21 cellular contexts compared by ENCODE assay signal in the genomic region with DNA sequence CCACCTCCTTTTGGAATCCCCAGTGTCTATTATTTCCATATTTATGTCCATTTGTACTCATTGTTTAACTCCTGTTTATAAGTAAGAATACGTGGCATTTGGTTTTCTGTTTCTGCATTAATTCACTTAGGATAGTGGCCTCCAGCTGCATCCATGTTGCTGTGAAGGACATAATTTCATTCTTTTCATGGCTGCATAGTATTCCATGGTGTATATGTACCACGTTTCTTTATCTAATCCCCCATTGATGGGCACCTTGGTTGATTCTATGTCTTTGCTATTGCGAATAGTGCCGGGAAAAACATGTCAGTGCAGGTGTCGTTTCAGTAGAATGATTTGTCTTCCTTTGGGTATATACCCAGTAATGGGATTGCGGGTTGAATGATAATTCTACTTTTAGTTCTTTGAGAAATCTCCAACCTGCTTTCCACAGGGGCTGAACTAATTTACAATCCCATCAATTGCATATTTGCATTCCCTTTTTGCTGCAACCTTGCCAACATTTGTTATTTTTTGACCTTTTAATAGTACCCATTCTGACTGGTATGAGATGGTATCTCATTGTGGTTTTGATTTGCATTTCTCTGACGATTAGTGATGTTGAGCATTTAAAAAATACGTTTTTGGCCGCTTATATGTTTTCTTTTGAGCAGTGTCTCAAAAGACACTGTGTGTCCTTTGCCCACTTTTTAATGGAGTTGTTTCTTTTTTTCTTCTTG.
"Had no signal": no experiment of that assay in that cellular context is flagged by ENCODE, and none has a peak within 500 bp of the region (broad histone marks: within the 10 kb centered on the region; RNA-seq: fewer than 3 reads in every experiment).

No MANE protein-coding gene starts in this region.

- ATAC-seq: Panc1, T-cell had no signal

- H3K4me3 ChIP-seq: SJCRH30 had no signal

- H3K27ac ChIP-seq: HL-60, RWPE1, SJCRH30 had no signal

- H3K36me3 ChIP-seq: SJCRH30 had no signal

- H3K9me3 Mint-ChIP-seq: T-helper 1 cell treated with Interleukin-12 subunit alpha and Interleukin-12 subunit beta and Interleukin-4 antibody, amounts not matched to agents 30 μg/mL and 1 μg/mL, for 36 hours had no signal

- H3K4me3 Mint-ChIP-seq: IgD-negative memory B cell; T-cell; T-helper 1 cell treated with Interleukin-12 subunit alpha and Interleukin-12 subunit beta and Interleukin-4 antibody, amounts not matched to agents 30 μg/mL and 1 μg/mL, for 36 hours had no signal

- H3K36me3 Mint-ChIP-seq: T-cell had no signal

- FAIRE-seq: HTR-8/SVneo had no signal

- H3K27ac Mint-ChIP-seq: IgD-negative memory B cell; T-cell; T-helper 1 cell treated with Interleukin-12 subunit alpha and Interleukin-12 subunit beta and Interleukin-4 antibody, amounts not matched to agents 30 μg/mL and 1 μg/mL, for 36 hours had no signal

- H3K27me3 ChIP-seq: SJCRH30 had no signal

- DNase-seq: KBM-7, MM.1S, NCI-H1092 treated with DMSO at 0.1 percent for 48 hours, NCI-H1436, NCI-H187, NCI-H2029 treated with DMSO at 0.1 percent for 48 hours, NCI-H2171 treated with DMSO at 0.1 percent for 48 hours, NCI-H345, NCI-H524, NCI-H69, NCI-H774, SHP77, SJCRH30, SW 1271, T-cell had no signal
